In the genomic region with DNA sequence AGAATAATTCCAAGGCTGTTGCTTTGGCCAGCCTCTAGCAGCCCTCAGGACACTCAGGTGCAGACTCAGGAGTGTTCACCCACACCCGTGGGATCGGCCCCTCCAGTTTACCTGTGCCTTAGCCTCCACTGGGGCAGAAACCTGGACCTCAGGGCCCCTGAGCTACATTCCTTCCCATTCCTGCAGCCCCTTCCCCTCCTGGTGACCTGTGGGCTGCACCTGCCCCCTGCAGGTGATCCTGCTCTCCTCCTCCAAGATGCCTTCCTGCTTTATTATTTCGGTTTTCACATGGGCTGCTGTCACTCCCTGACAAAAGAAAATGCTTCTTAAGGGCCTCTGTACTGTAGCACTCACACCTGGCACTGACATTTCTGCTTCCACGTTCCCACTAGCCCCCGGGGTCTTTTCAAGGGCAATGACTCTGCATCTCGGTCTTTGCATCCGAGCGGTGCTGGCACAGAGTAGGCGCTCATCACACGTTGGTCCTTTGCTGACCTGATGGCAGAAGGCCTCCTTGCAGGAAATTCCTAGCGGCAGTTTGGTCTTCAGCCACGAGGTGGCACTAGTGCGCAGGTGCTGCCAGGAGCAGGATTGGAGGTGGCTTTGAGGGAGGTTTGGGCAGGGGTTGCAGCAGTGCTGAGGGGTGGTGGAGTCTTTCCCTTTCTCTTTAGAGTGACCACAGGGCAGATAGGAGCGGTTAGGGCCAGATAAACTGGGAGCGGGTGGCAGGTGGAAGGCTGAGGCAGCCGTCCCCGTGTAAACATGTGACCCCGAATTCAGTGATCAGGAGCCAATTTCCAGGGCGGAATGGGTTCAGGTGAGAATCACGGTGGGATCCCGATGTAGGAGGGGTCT, we compare ENCODE assay signal across 8 cellular contexts. TPM values are rescaled to one million over a fixed set of nuclear protein-coding genes. Genes with fewer than 3 reads are reported as not detected.
A peak's percentile ranks its signal among the peaks of the same experiment; 100 is the strongest.
DNase-seq lines count a peak whose midpoint lies in the region; ATAC-seq and TF ChIP-seq lines count a peak whose summit lies in the region.

No MANE protein-coding gene starts in this region.

- WGBS in right cardiac atrium: 13% methylated on average over 21 of the region's 21 CpGs
- WGBS in sigmoid colon, 2 donors: 11 to 18% methylated on average over 21 of the region's 21 CpGs

- H3K4me1 ChIP-seq in right cardiac atrium (ENCODE audit: control insufficient read depth, insufficient read depth, low read length) (no peaks in the 10 kb centered on the region), sigmoid colon (no peaks in the 10 kb centered on the region)

- no peak overlapping the region for H3K4me3 ChIP-seq in right cardiac atrium (ENCODE audit: low read length)
- no peak overlapping the region for H3K4me3 ChIP-seq in sigmoid colon

- ATAC-seq in right cardiac atrium: peak; percentile 34 to 70

- TF ChIP-seq CTCF in GM12872 (IDR thresholded peaks at IDR 0.05; ENCODE audit: insufficient read depth, low read depth, low read length) (peak; percentile 95), sigmoid colon (IDR thresholded peaks at IDR 0.05) (peak; percentile 50 to 88 (median 72))

- intact Hi-C loops in right cardiac atrium (cut with DNase I): no loop called here
- intact Hi-C loops in sigmoid colon (cut with DNase I): no loop called here

- no peaks in the 10 kb centered on the region for H3K36me3 ChIP-seq in sigmoid colon

- TF ChIP-seq EP300 in sigmoid colon (IDR thresholded peaks at IDR 0.05): no peak

- DNase-seq in NAMALWA (ENCODE audit: low spot score) (peak; percentile 85), T follicular helper cell (ENCODE audit: low read depth) (peak; percentile 54), right cardiac atrium (peak; percentile 44 to 85 (median 79)), sigmoid colon (peak; percentile 75), occipital lobe (lab: John Stamatoyannopoulos, UW) (no peak), mesenteric fat pad (ENCODE audit: low spot score) (no peak)
- DNase-seq in activated naive CD8-positive, alpha-beta T cell treated with anti-CD3 and anti-CD28 coated beads, Interleukin-2, amount 50 U/mL, for 16 hours (ENCODE audit: low read depth, low spot score): peak; percentile 53

- H3K27ac ChIP-seq in right cardiac atrium (ENCODE audit: low read length) (no peak overlapping the region), sigmoid colon (no peak overlapping the region)

- H3K9me3 ChIP-seq in right cardiac atrium (ENCODE audit: control insufficient read depth, low read length): no peaks in the 10 kb centered on the region
- no peaks in the 10 kb centered on the region for H3K9me3 ChIP-seq in sigmoid colon

- H3K27me3 ChIP-seq in right cardiac atrium (ENCODE audit: control insufficient read depth, insufficient read depth): no peaks in the 10 kb centered on the region
- peaks cover 0 to 4% (median 3%) of the 10 kb centered on the region in 3 donors for H3K27me3 ChIP-seq in sigmoid colon

- no peak for TF ChIP-seq POLR2A in sigmoid colon (IDR thresholded peaks at IDR 0.05)

RNA-seq across cellular contexts. Expression of gene ETV3, which starts 25.3 kb away (rescaled TPM):
- 10 to 100 TPM; 18.2 to 22.9 (median 19.1) TPM for total RNA-seq in right cardiac atrium
- polyA plus RNA-seq in right cardiac atrium: 6.5 TPM
- total RNA-seq in sigmoid colon: 10 to 100 TPM; 14.1 to 20.2 (median 17.6) TPM
- 10 to 100 TPM in 1 of 3 donors, 1 to 10 TPM in 2; 6.6 to 12.4 (median 9.0) TPM for polyA plus RNA-seq in sigmoid colon
- 16.5 TPM for total RNA-seq in occipital lobe
- total RNA-seq in mesenteric fat pad: 37.2 TPM

Comparison
In these comparisons a context has a peak if more than half of its experiments do, and no peak if none do; other contexts are left out.
1. DNase-seq: peak in NAMALWA (single experiment), T follicular helper cell (single experiment), activated naive CD8-positive, alpha-beta T cell treated with anti-CD3 and anti-CD28 coated beads, Interleukin-2, amount 50 U/mL, for 16 hours (single experiment), right cardiac atrium (3 of 3) and sigmoid colon (single experiment); none in occipital lobe (single experiment) and mesenteric fat pad (single experiment).